28 cellular contexts compared by ENCODE assay signal in the genomic region with DNA sequence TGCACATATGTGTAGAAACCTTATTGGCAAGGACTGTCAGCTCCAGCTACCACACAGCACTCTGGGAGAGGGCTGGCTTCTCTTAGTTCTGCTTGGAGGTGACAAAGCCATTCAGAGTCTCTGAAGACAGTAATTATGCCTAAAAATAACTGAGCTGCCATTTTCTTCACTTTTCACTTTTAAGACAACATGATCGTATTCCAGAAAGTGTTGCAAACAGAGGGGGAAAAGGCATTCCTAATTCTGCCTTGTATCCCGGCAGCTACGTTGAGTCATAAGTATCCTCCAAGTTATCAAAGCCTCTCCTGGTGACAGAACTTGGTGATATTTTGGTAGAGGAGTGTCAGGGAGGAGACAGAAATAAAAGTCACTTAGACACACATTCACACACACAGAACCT.
"Had no signal": no experiment of that assay in that cellular context is flagged by ENCODE, and none has a peak within 500 bp of the region (broad histone marks: within the 10 kb centered on the region; RNA-seq: fewer than 3 reads in every experiment).

No MANE protein-coding gene starts in this region.

- H3K36me3 ChIP-seq: stomach, suprapubic skin, thoracic aorta, thyroid gland, tibial artery, tibial nerve, transverse colon, upper lobe of left lung, upper lobe of right lung, uterus, vagina had no signal

- H3K27ac Mint-ChIP-seq: stimulated activated effector memory CD8-positive, alpha-beta T cell treated with anti-CD3 and anti-CD28 coated beads, Interleukin-12 subunit alpha, Interleukin-12 subunit beta, amount 100 ng/mL, for 72 hours; stimulated activated memory B cell treated with anti-CD40 and anti-IgM and Interleukin-4, amounts not matched to agents 10 μg/mL and 1 μg/mL and 100 μg/mL, for 72 hours; stimulated activated naive B cell treated with anti-CD40 and anti-IgM and Interleukin-4, amounts not matched to agents 10 μg/mL and 1 μg/mL and 100 μg/mL, for 72 hours; stimulated activated naive CD8-positive, alpha-beta T cell treated with anti-CD3 and anti-CD28 coated beads, Interleukin-15, amount 100 ng/mL, for 72 hours; stimulated activated naive CD8-positive, alpha-beta T cell treated with anti-CD3 and anti-CD28 coated beads, Interleukin-15, Interleukin-2, amounts not matched to agents 100 ng/mL and 50 ng/mL, for 24 hours; type B pancreatic cell had no signal

- ATAC-seq: stimulated activated effector memory CD8-positive, alpha-beta T cell treated with anti-CD3 and anti-CD28 coated beads, Interleukin-12 subunit alpha, Interleukin-12 subunit beta, amount 100 ng/mL, for 72 hours; stimulated activated memory B cell treated with anti-CD40 and anti-IgM and Interleukin-4, amounts not matched to agents 10 μg/mL and 1 μg/mL and 100 μg/mL, for 72 hours; stimulated activated naive B cell treated with anti-CD40 and anti-IgM and Interleukin-4, amounts not matched to agents 10 μg/mL and 1 μg/mL and 100 μg/mL, for 72 hours; stimulated activated naive CD8-positive, alpha-beta T cell treated with anti-CD3 and anti-CD28 coated beads, Interleukin-15, amount 100 ng/mL, for 72 hours; stimulated activated naive CD8-positive, alpha-beta T cell treated with anti-CD3 and anti-CD28 coated beads, Interleukin-15, Interleukin-2, amounts not matched to agents 100 U/mL and 50 U/mL, for 24 hours; upper lobe of right lung had no signal

- H3K4me3 Mint-ChIP-seq: stimulated activated effector memory CD8-positive, alpha-beta T cell treated with anti-CD3 and anti-CD28 coated beads, Interleukin-12 subunit alpha, Interleukin-12 subunit beta, amount 100 ng/mL, for 72 hours; stimulated activated memory B cell treated with anti-CD40 and anti-IgM and Interleukin-4, amounts not matched to agents 10 μg/mL and 1 μg/mL and 100 μg/mL, for 72 hours; stimulated activated naive B cell treated with anti-CD40 and anti-IgM and Interleukin-4, amounts not matched to agents 10 μg/mL and 1 μg/mL and 100 μg/mL, for 72 hours; stimulated activated naive CD8-positive, alpha-beta T cell treated with anti-CD3 and anti-CD28 coated beads, Interleukin-15, amount 100 ng/mL, for 72 hours; stimulated activated naive CD8-positive, alpha-beta T cell treated with anti-CD3 and anti-CD28 coated beads, Interleukin-15, Interleukin-2, amounts not matched to agents 100 ng/mL and 50 ng/mL, for 24 hours; type B pancreatic cell had no signal

- H3K9me3 ChIP-seq: testis, thoracic aorta, thyroid gland, transverse colon, upper lobe of right lung, uterus, vagina had no signal

- H3K9me3 Mint-ChIP-seq: stimulated activated naive CD8-positive, alpha-beta T cell treated with anti-CD3 and anti-CD28 coated beads, Interleukin-15, Interleukin-2, amounts not matched to agents 100 ng/mL and 50 ng/mL, for 24 hours had no signal

- H3K27ac ChIP-seq: stomach, suprapubic skin, testis, thoracic aorta, thyroid gland, tibial artery, tibial nerve, transverse colon, upper lobe of left lung, upper lobe of right lung, uterus, vagina had no signal

- DNase-seq: stimulated activated CD4-positive, alpha-beta T cell treated with anti-CD3 and anti-CD28 coated beads, Interleukin-2, amount 100 ng/mL, for 48 hours; stimulated activated CD4-positive, alpha-beta T cell treated with anti-CD3 and anti-CD28 coated beads, Interleukin-4, amount 100 ng/mL, for 1 hour; stimulated activated CD4-positive, alpha-beta T cell treated with anti-CD3 and anti-CD28 coated beads, Interleukin-4, amount 100 ng/mL, for 24 hours; stimulated activated CD4-positive, alpha-beta T cell treated with anti-CD3 and anti-CD28 coated beads, Interleukin-4, amount 100 ng/mL, for 4 hours; stimulated activated CD8-positive, alpha-beta memory T cell treated with anti-CD3 and anti-CD28 coated beads, Interleukin-4, amount 100 ng/mL, for 48 hours; stimulated activated naive B cell treated with anti-CD40 and anti-IgM and Interleukin-4, amounts not matched to agents 10 μg/mL and 1 μg/mL and 100 μg/mL, for 72 hours; stimulated activated naive CD4-positive, alpha-beta T cell; stimulated activated naive CD4-positive, alpha-beta T cell treated with Interleukin-2 at 50 U/mL for 16 hours; stimulated activated naive CD8-positive, alpha-beta T cell treated with anti-CD3 and anti-CD28 coated beads, Interleukin-15, amount 100 ng/mL, for 72 hours; stimulated activated naive CD8-positive, alpha-beta T cell treated with anti-CD3 and anti-CD28 coated beads, Interleukin-15, Interleukin-2, amounts not matched to agents 100 U/mL and 50 U/mL, for 24 hours; stomach; substantia nigra; testis; thyroid gland; tibial artery; transverse colon; trophoblast cell; upper lobe of left lung; upper lobe of right lung; uterus had no signal

- H3K36me3 Mint-ChIP-seq: stimulated activated effector memory CD8-positive, alpha-beta T cell treated with anti-CD3 and anti-CD28 coated beads, Interleukin-12 subunit alpha, Interleukin-12 subunit beta, amount 100 ng/mL, for 72 hours; stimulated activated memory B cell treated with anti-CD40 and anti-IgM and Interleukin-4, amounts not matched to agents 10 μg/mL and 1 μg/mL and 100 μg/mL, for 72 hours; type B pancreatic cell had no signal

- H3K4me3 ChIP-seq: stomach, suprapubic skin, testis, thoracic aorta, thyroid gland, tibial artery, tibial nerve, transverse colon, upper lobe of left lung, upper lobe of right lung, uterus, vagina had no signal

- H3K27me3 Mint-ChIP-seq: stimulated activated naive B cell treated with anti-CD40 and anti-IgM and Interleukin-4, amounts not matched to agents 10 μg/mL and 1 μg/mL and 100 μg/mL, for 72 hours; stimulated activated naive CD8-positive, alpha-beta T cell treated with anti-CD3 and anti-CD28 coated beads, Interleukin-15, amount 100 ng/mL, for 72 hours; stimulated activated naive CD8-positive, alpha-beta T cell treated with anti-CD3 and anti-CD28 coated beads, Interleukin-15, Interleukin-2, amounts not matched to agents 100 ng/mL and 50 ng/mL, for 24 hours had no signal

- H3K4me1 ChIP-seq: stomach, suprapubic skin, testis, thyroid gland, tibial artery, tibial nerve, transverse colon, upper lobe of left lung, upper lobe of right lung, uterus, vagina had no signal

- H3K27me3 ChIP-seq: stomach, suprapubic skin, testis, thyroid gland, tibial artery, tibial nerve, transverse colon, upper lobe of left lung, upper lobe of right lung, uterus, vagina had no signal

- H3K4me1 Mint-ChIP-seq: stimulated activated effector memory CD8-positive, alpha-beta T cell treated with anti-CD3 and anti-CD28 coated beads, Interleukin-12 subunit alpha, Interleukin-12 subunit beta, amount 100 ng/mL, for 72 hours; stimulated activated memory B cell treated with anti-CD40 and anti-IgM and Interleukin-4, amounts not matched to agents 10 μg/mL and 1 μg/mL and 100 μg/mL, for 72 hours; stimulated activated naive B cell treated with anti-CD40 and anti-IgM and Interleukin-4, amounts not matched to agents 10 μg/mL and 1 μg/mL and 100 μg/mL, for 72 hours; stimulated activated naive CD8-positive, alpha-beta T cell treated with anti-CD3 and anti-CD28 coated beads, Interleukin-15, amount 100 ng/mL, for 72 hours had no signal
